Comparison of ENCODE assay signal across 27 cellular contexts in genomic region chr11:73614591-73614990, GRCh38. TPM values are rescaled to one million over a fixed set of nuclear protein-coding genes. Genes with fewer than 3 reads are reported as not detected.
A peak's percentile ranks its signal among the peaks of the same experiment; 100 is the strongest.
DNase-seq lines count a peak whose midpoint lies in the region; ATAC-seq, FAIRE-seq and TF ChIP-seq lines count a peak whose summit lies in the region.
"Had no signal": no experiment of that assay in that cellular context is flagged by ENCODE, and none has a peak within 500 bp of the region (broad histone marks: within the 10 kb centered on the region; RNA-seq: fewer than 3 reads in every experiment).

No MANE protein-coding gene starts in this region.

- no TSS peak for BruUV-seq in mammary epithelial cell (replicated peaks; lab: Mats Ljungman, UMichigan)
- BruUV-seq in PC-9 (replicated peaks; lab: Mats Ljungman, UMichigan), result no TSS peak

- TF ChIP-seq CTCF in mammary epithelial cell (conservative IDR thresholded peaks at IDR 0.05 in 1 of 2, IDR thresholded peaks at IDR 0.05 in 1 of 2; ENCODE audit: extremely low read depth in 1 of 2, insufficient read depth in 1 of 2, low read depth in 1 of 2, low read length in 2 of 2) (no peak), breast epithelium (IDR thresholded peaks at IDR 0.05) (no peak), bronchial epithelial cell (IDR thresholded peaks at IDR 0.05; ENCODE audit: insufficient read depth, low read length, severe bottlenecking) (no peak), PC-9 (conservative IDR thresholded peaks at IDR 0.05) (no peak)

- no peaks in the 10 kb centered on the region for H3K9me3 Mint-ChIP-seq in stimulated activated naive B cell treated with anti-CD40 and anti-IgM and Interleukin-4, amounts not matched to agents 10 μg/mL and 1 μg/mL and 100 μg/mL, for 72 hours
- no peaks in the 10 kb centered on the region for H3K9me3 Mint-ChIP-seq in activated CD4-positive, alpha-beta memory T cell treated with anti-CD3 and anti-CD28 coated beads for 36 hours
- H3K9me3 Mint-ChIP-seq: CD4-positive, alpha-beta T cell; CD8-positive, alpha-beta T cell had no signal

- in situ Hi-C loops in mammary epithelial cell (cut with MboI; ENCODE audit: low sequenced_read_pairs in 2 of 2), result no loop called here

- H3K27me3 ChIP-seq in mammary epithelial cell (ENCODE audit: insufficient read depth, low read length) (no peaks in the 10 kb centered on the region), breast epithelium (no peaks in the 10 kb centered on the region), bronchial epithelial cell (ENCODE audit: control insufficient read depth, insufficient read depth, low read length) (no peaks in the 10 kb centered on the region), PC-9 (ENCODE audit: insufficient read depth, low read depth) (no peaks in the 10 kb centered on the region), SJCRH30 (no peaks in the 10 kb centered on the region)
- H3K27me3 ChIP-seq: BLaER1 treated with 17β-estradiol and CSF1 and Interleukin-3, amounts not matched to agents 10 nM and 100 nM had no signal

- no peak overlapping the region for H3K27ac ChIP-seq in mammary epithelial cell (ENCODE audit: insufficient read depth, low read depth, low read length)
- H3K27ac ChIP-seq in breast epithelium, result no peak overlapping the region
- no peak overlapping the region for H3K27ac ChIP-seq in PC-9
- no peak overlapping the region for H3K27ac ChIP-seq in SJCRH30
- H3K27ac ChIP-seq: 22Rv1; A549; BLaER1 treated with 17β-estradiol and CSF1 and Interleukin-3, amounts not matched to agents 10 nM and 100 nM; C4-2B had no signal

- no peaks in the 10 kb centered on the region for H3K9me2 ChIP-seq in PC-9 (ENCODE audit: insufficient read depth)

- DNase-seq in mammary epithelial cell, result peak; percentile 52
- no peak for DNase-seq in breast epithelium (ENCODE audit: low spot score in 2 of 2)
- DNase-seq in RKO (ENCODE audit: low spot score), result peak; percentile 12
- DNase-seq in bronchial epithelial cell (ENCODE audit: low read depth), result peak; percentile 57
- DNase-seq in stimulated activated naive B cell treated with anti-CD40 and anti-IgM and Interleukin-4, amounts not matched to agents 10 μg/mL and 1 μg/mL and 100 μg/mL, for 72 hours, result no peak
- no peak for DNase-seq in activated CD4-positive, alpha-beta memory T cell treated with anti-CD3 and anti-CD28 coated beads for 36 hours
- DNase-seq in PC-9, result no peak
- DNase-seq in SJCRH30, result no peak
- DNase-seq: AML-193; Caco-2; Calu3; CD4-positive, alpha-beta T cell; CD8-positive, alpha-beta T cell; DMS79; DND-41; EL; GDM1 had no signal

- intact Hi-C loops in mammary epithelial cell (cut with micrococcal nuclease), result no loop called here
- intact Hi-C loops in breast epithelium (cut with DNase I; ENCODE audit: low total_unique reads), result no loop called here
- intact Hi-C loops in activated CD4-positive, alpha-beta memory T cell treated with anti-CD3 and anti-CD28 coated beads for 36 hours (cut with micrococcal nuclease), result no loop called here
- intact Hi-C loops in PC-9 (cut with micrococcal nuclease; ENCODE audit: unreplicated experiment), result no loop called here

- H3K4me3 ChIP-seq in mammary epithelial cell (replicated peaks in 1 of 3; ENCODE audit: insufficient read depth in 1 of 3, low read depth in 2 of 3, low read length in 3 of 3), result no peak overlapping the region
- no peak overlapping the region for H3K4me3 ChIP-seq in breast epithelium
- no peak overlapping the region for H3K4me3 ChIP-seq in bronchial epithelial cell (ENCODE audit: low read depth, low read length)
- no peak overlapping the region for H3K4me3 ChIP-seq in PC-9
- no peak overlapping the region for H3K4me3 ChIP-seq in SJCRH30
- H3K4me3 ChIP-seq: A549; BLaER1 treated with 17β-estradiol and CSF1 and Interleukin-3, amounts not matched to agents 10 nM and 100 nM; GM12878 had no signal

- H3K4me2 ChIP-seq in mammary epithelial cell (ENCODE audit: insufficient read depth, low read depth, low read length) (no peak overlapping the region), PC-9 (no peak overlapping the region)
- H3K4me2 ChIP-seq: A549; BLaER1 treated with 17β-estradiol and CSF1 and Interleukin-3, amounts not matched to agents 10 nM and 100 nM had no signal

- H3K4me3 Mint-ChIP-seq in stimulated activated naive B cell treated with anti-CD40 and anti-IgM and Interleukin-4, amounts not matched to agents 10 μg/mL and 1 μg/mL and 100 μg/mL, for 72 hours, result no peak overlapping the region
- no peak overlapping the region for H3K4me3 Mint-ChIP-seq in activated CD4-positive, alpha-beta memory T cell treated with anti-CD3 and anti-CD28 coated beads for 36 hours
- H3K4me3 Mint-ChIP-seq: B cell; CD4-positive, alpha-beta T cell; CD8-positive, alpha-beta T cell had no signal

- H3K36me3 ChIP-seq in mammary epithelial cell (ENCODE audit: insufficient read depth, low read length) (no peaks in the 10 kb centered on the region), breast epithelium (no peaks in the 10 kb centered on the region), bronchial epithelial cell (ENCODE audit: control insufficient read depth, insufficient read depth, low read length) (no peaks in the 10 kb centered on the region), PC-9 (ENCODE audit: low read depth) (no peaks in the 10 kb centered on the region), SJCRH30 (no peaks in the 10 kb centered on the region)
- H3K36me3 ChIP-seq: BLaER1 treated with 17β-estradiol and CSF1 and Interleukin-3, amounts not matched to agents 10 nM and 100 nM had no signal

- no peaks in the 10 kb centered on the region for H3K36me3 Mint-ChIP-seq in stimulated activated naive B cell treated with anti-CD40 and anti-IgM and Interleukin-4, amounts not matched to agents 10 μg/mL and 1 μg/mL and 100 μg/mL, for 72 hours
- H3K36me3 Mint-ChIP-seq in activated CD4-positive, alpha-beta memory T cell treated with anti-CD3 and anti-CD28 coated beads for 36 hours, result no peaks in the 10 kb centered on the region
- H3K36me3 Mint-ChIP-seq: CD8-positive, alpha-beta T cell had no signal

- H3K27me3 Mint-ChIP-seq in stimulated activated naive B cell treated with anti-CD40 and anti-IgM and Interleukin-4, amounts not matched to agents 10 μg/mL and 1 μg/mL and 100 μg/mL, for 72 hours, result peaks cover 0 to 5% of the 10 kb centered on the region in 2 donors
- H3K27me3 Mint-ChIP-seq in activated CD4-positive, alpha-beta memory T cell treated with anti-CD3 and anti-CD28 coated beads for 36 hours, result peaks cover 9% of the 10 kb centered on the region

- H3K9ac ChIP-seq in mammary epithelial cell (ENCODE audit: insufficient read depth, low read length), result no peak overlapping the region
- H3K9ac ChIP-seq: BLaER1 treated with 17β-estradiol and CSF1 and Interleukin-3, amounts not matched to agents 10 nM and 100 nM had no signal

- H3K9me3 ChIP-seq in mammary epithelial cell (replicated peaks; ENCODE audit: insufficient read depth, low read length) (no peaks in the 10 kb centered on the region), breast epithelium (no peaks in the 10 kb centered on the region), PC-9 (ENCODE audit: insufficient read depth, low read depth) (no peaks in the 10 kb centered on the region), SJCRH30 (replicated peaks) (no peaks in the 10 kb centered on the region)
- H3K9me3 ChIP-seq: A549; BLaER1 treated with 17β-estradiol and CSF1 and Interleukin-3, amounts not matched to agents 10 nM and 100 nM had no signal

- CTCF ChIA-PET in mammary epithelial cell (lab: Charles Lee; ENCODE audit: low non-redundant PET) (no interaction called here), PC-9 (lab: Charles Lee) (no interaction called here)
- CTCF ChIA-PET in activated CD4-positive, alpha-beta memory T cell treated with anti-CD3 and anti-CD28 coated beads for 36 hours (lab: Charles Lee), result interaction anchor here (1.6 kb wide), 1 partner anchor 11 kb away, joined by 8 read pairs; no protein-coding TSS in a partner anchor

- TF ChIP-seq POLR2A in breast epithelium (IDR thresholded peaks at IDR 0.05), result no peak

- H4K20me1 ChIP-seq in mammary epithelial cell (ENCODE audit: insufficient read depth, low read length) (no peaks in the 10 kb centered on the region), PC-9 (ENCODE audit: insufficient read depth) (no peaks in the 10 kb centered on the region; the same call in 1 of the 2 replicates)
- H4K20me1 ChIP-seq: BLaER1 treated with 17β-estradiol and CSF1 and Interleukin-3, amounts not matched to agents 10 nM and 100 nM had no signal

- no peaks in the 10 kb centered on the region for H3K4me1 Mint-ChIP-seq in stimulated activated naive B cell treated with anti-CD40 and anti-IgM and Interleukin-4, amounts not matched to agents 10 μg/mL and 1 μg/mL and 100 μg/mL, for 72 hours
- no peaks in the 10 kb centered on the region for H3K4me1 Mint-ChIP-seq in activated CD4-positive, alpha-beta memory T cell treated with anti-CD3 and anti-CD28 coated beads for 36 hours (ENCODE audit: low read depth)
- H3K4me1 Mint-ChIP-seq: B cell had no signal

- no peak for ATAC-seq in stimulated activated naive B cell treated with anti-CD40 and anti-IgM and Interleukin-4, amounts not matched to agents 10 μg/mL and 1 μg/mL and 100 μg/mL, for 72 hours (replicated peaks)
- ATAC-seq: A549; CD8-positive, alpha-beta T cell; GM12878 had no signal

- no peaks in the 10 kb centered on the region for H3K4me1 ChIP-seq in mammary epithelial cell (ENCODE audit: insufficient read depth, low read length)
- H3K4me1 ChIP-seq in breast epithelium, result no peaks in the 10 kb centered on the region
- H3K4me1 ChIP-seq in PC-9 (replicated peaks; ENCODE audit: insufficient read depth), result no peaks in the 10 kb centered on the region
- no peaks in the 10 kb centered on the region for H3K4me1 ChIP-seq in SJCRH30
- H3K4me1 ChIP-seq: A549; BLaER1 treated with 17β-estradiol and CSF1 and Interleukin-3, amounts not matched to agents 10 nM and 100 nM; Caco-2 had no signal

- POLR2A ChIA-PET in activated CD4-positive, alpha-beta memory T cell treated with anti-CD3 and anti-CD28 coated beads for 36 hours (lab: Charles Lee), result no interaction called here
- POLR2A ChIA-PET in PC-9 (lab: Charles Lee; ENCODE audit: unreplicated experiment), result no interaction called here

- H3K27ac Mint-ChIP-seq in stimulated activated naive B cell treated with anti-CD40 and anti-IgM and Interleukin-4, amounts not matched to agents 10 μg/mL and 1 μg/mL and 100 μg/mL, for 72 hours, result peak overlapping the region; percentile 79
- H3K27ac Mint-ChIP-seq in activated CD4-positive, alpha-beta memory T cell treated with anti-CD3 and anti-CD28 coated beads for 36 hours, result no peak overlapping the region
- H3K27ac Mint-ChIP-seq: B cell; CD4-positive, alpha-beta T cell; CD8-positive, alpha-beta T cell had no signal

- H3F3A ChIP-seq in PC-9 (ENCODE audit: insufficient read depth, low read depth), result no peaks in the 10 kb centered on the region

- FAIRE-seq in bronchial epithelial cell (lab: Jason Lieb, UNC), result no peak
- FAIRE-seq: A549, D721Med, GM12878, GM12892, GM18507 had no signal

- dilution Hi-C loops in mammary epithelial cell (cut with HindIII; ENCODE audit: low sequenced_read_pairs), result no loop called here

- H3K79me2 ChIP-seq in mammary epithelial cell (ENCODE audit: insufficient read depth, low read length) (no peaks in the 10 kb centered on the region), PC-9 (ENCODE audit: low read depth) (no peaks in the 10 kb centered on the region)

- H2AFZ ChIP-seq in mammary epithelial cell (ENCODE audit: low read depth, low read length) (no peak overlapping the region), PC-9 (no peak overlapping the region)

RNA-seq across cellular contexts. Expression of gene FAM168A, which starts 16.7 kb away (rescaled TPM):
- total RNA-seq in mammary epithelial cell (10 to 100 TPM; 28.2 to 33.4 TPM), breast epithelium (10 to 100 TPM; 26.5 to 41.9 (median 28.8) TPM), bronchial epithelial cell (4.7 and 5.8 TPM in 2 replicates), PC-9 (2021) (38.6 and 51.2 TPM in 2 replicates)
- 16.1 TPM for polyA plus RNA-seq in mammary epithelial cell
- polyA minus RNA-seq in mammary epithelial cell, result 70.6 TPM
- 10 to 100 TPM; 12.2 TPM for total RNA-seq in activated CD4-positive, alpha-beta memory T cell treated with anti-CD3 and anti-CD28 coated beads for 36 hours
- total RNA-seq in SJCRH30 (2014; rRNA removed; shearing (Covaris generic)), result 28.6 and 32.8 TPM in 2 replicates

RNA-seq across cellular contexts. Expression of gene PLEKHB1, which starts 31.8 kb away (rescaled TPM):
- total RNA-seq in mammary epithelial cell, result 1 to 10 TPM in 1 of 2 donors, not detected in 1; 4.0 TPM
- 1.4 TPM for polyA plus RNA-seq in mammary epithelial cell
- polyA minus RNA-seq in mammary epithelial cell, result 11.4 TPM
- 10 to 100 TPM in 2 of 3 donors, under 1 TPM in 1; 0.80 to 49.6 (median 17.0) TPM for total RNA-seq in breast epithelium
- total RNA-seq in bronchial epithelial cell, result 0.13 TPM in 1 of 2 replicates, not detected in the other
- total RNA-seq in activated CD4-positive, alpha-beta memory T cell treated with anti-CD3 and anti-CD28 coated beads for 36 hours, result 10 to 100 TPM; 13.2 to 16.0 TPM
- total RNA-seq in PC-9 (2021), result 29.1 and 40.1 TPM in 2 replicates
- total RNA-seq in SJCRH30 (2014; rRNA removed; shearing (Covaris generic)), result 5.3 and 5.4 TPM in 2 replicates
- total RNA-seq: Daoy had no signal

Comparison
In these comparisons a context has a peak if more than half of its experiments do, and no peak if none do; other contexts are left out.
1. DNase-seq: peak in mammary epithelial cell (single experiment), RKO (single experiment) and bronchial epithelial cell (single experiment); none in breast epithelium (0 of 2), stimulated activated naive B cell treated with anti-CD40 and anti-IgM and Interleukin-4, amounts not matched to agents 10 μg/mL and 1 μg/mL and 100 μg/mL, for 72 hours (single experiment), activated CD4-positive, alpha-beta memory T cell treated with anti-CD3 and anti-CD28 coated beads for 36 hours (single experiment), PC-9 (0 of 2) and SJCRH30 (0 of 2).